ENCODE assay signal across 9 cellular contexts in the genomic region with DNA sequence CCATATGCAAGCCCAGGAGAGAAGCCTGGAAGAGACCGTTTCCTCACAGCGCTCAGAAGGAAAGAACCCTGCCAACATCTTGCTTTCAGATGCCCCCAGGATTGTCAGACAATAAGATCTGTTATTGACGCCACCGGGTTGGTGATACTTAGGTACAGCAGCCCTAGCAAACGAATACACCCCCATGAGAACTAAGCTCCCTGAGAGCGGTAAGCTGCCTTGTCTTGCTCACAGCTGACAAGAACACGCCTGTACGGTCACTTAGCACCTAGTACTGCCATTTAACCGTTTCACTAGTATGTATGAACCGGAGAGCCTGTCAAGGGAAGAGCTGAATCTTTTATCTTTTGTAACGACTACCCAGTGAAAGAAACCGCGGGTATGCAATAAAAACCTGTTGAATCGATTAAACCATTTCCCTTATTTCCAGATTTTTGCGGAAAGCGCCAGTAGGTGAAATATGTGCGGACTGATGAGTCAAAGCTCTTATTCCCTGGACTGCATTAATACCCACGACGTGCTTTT. TPM values are rescaled to one million over a fixed set of nuclear protein-coding genes. Genes with fewer than 3 reads are reported as not detected.
DNase-seq lines count a peak whose midpoint lies in the region; ATAC-seq and TF ChIP-seq lines count a peak whose summit lies in the region.
"Had no signal": no experiment of that assay in that cellular context is flagged by ENCODE, and none has a peak within 500 bp of the region (broad histone marks: within the 10 kb centered on the region; RNA-seq: fewer than 3 reads in every experiment).

No MANE protein-coding gene starts in this region.

- H3K4me2 ChIP-seq in trophoblast cell (ENCODE audit: low read length) = peak overlapping the region; percentile 97

- peak overlapping the region; percentile 44 for H3K4me3 ChIP-seq in HAP-1
- peak overlapping the region; percentile 62 for H3K4me3 ChIP-seq in trophoblast cell (ENCODE audit: low read depth, low read length)

- H3K9me3 Mint-ChIP-seq in T-cell = peaks cover 0 to 4% (median 3%) of the 10 kb centered on the region in 3 donors

- no peak overlapping the region for H3K14ac ChIP-seq in trophoblast cell (ENCODE audit: low read length)

- H2AFZ ChIP-seq in trophoblast cell (ENCODE audit: insufficient read depth, low read length, poor library complexity) = no peak overlapping the region

- H3K4me1 Mint-ChIP-seq in T-cell = peaks cover 15 to 18% (median 16%) of the 10 kb centered on the region in 3 donors

- no peak overlapping the region for H3K23ac ChIP-seq in trophoblast cell (ENCODE audit: low read length)

- H3K36me3 Mint-ChIP-seq in T-cell = no peaks in the 10 kb centered on the region

- ATAC-seq in T-cell (replicated peaks in 1 of 4) = peak in 3 of 4 experiments; percentile 17 to 47 (median 23)
- peak; percentile 38 for ATAC-seq in foreskin keratinocyte
- no peak for ATAC-seq in HG03280 (IDR thresholded peaks at IDR 0.05; ENCODE audit: unreplicated experiment)
- no peak for ATAC-seq in HG02884 (IDR thresholded peaks at IDR 0.05; ENCODE audit: unreplicated experiment)

- no peak overlapping the region for H3K4ac ChIP-seq in trophoblast cell (ENCODE audit: low read depth, low read length)

- H3K4me1 ChIP-seq in HAP-1 (peaks cover 8% of the 10 kb centered on the region), foreskin keratinocyte (no peaks in the 10 kb centered on the region), trophoblast cell (ENCODE audit: control insufficient read depth in 1 of 2, insufficient read depth in 2 of 2, low read length in 2 of 2) (peaks cover 5 to 6% of the 10 kb centered on the region in 2 experiments)

- H3K27ac ChIP-seq in foreskin keratinocyte (no peak overlapping the region), trophoblast cell (ENCODE audit: low read depth, low read length) (no peak overlapping the region)

- POLR2A ChIA-PET in T-cell (lab: Charles Lee) = no interaction called here

- no peaks in the 10 kb centered on the region for H3K79me2 ChIP-seq in trophoblast cell (ENCODE audit: control insufficient read depth, insufficient read depth, low read length, poor library complexity)

- peaks cover 2% of the 10 kb centered on the region; the same call in 1 of the 2 replicates for H3K27me3 ChIP-seq in HAP-1 (ENCODE audit: low read depth)
- peaks cover 59% of the 10 kb centered on the region for H3K27me3 ChIP-seq in foreskin keratinocyte
- H3K27me3 ChIP-seq in trophoblast cell (ENCODE audit: insufficient read depth, low read length) = no peaks in the 10 kb centered on the region

- no CpG with 5 or more reads among the region's 19 CpGs for WGBS in trophoblast cell (ENCODE audit: extremely low coverage, insufficient coverage, insufficient read length)

- in situ Hi-C loops in HAP-1 (cut with MboI; ENCODE audit: low sequenced_read_pairs) = no loop called here

- peak overlapping the region; percentile 60 for H3K9ac ChIP-seq in trophoblast cell (ENCODE audit: low read length)

- H2BK120ac ChIP-seq in trophoblast cell (ENCODE audit: insufficient read depth, low read length, poor library complexity) = no peak overlapping the region

- no peak overlapping the region for H4K12ac ChIP-seq in trophoblast cell (ENCODE audit: low read depth, low read length)

- H2AK5ac ChIP-seq in trophoblast cell (ENCODE audit: low read length) = no peak overlapping the region

- H4K91ac ChIP-seq in trophoblast cell (ENCODE audit: low read depth, low read length) = no peak overlapping the region

- no peak for TF ChIP-seq POLR2A in erythroblast (IDR thresholded peaks at IDR 0.05; ENCODE audit: low read length)

- no peak overlapping the region for H2BK12ac ChIP-seq in trophoblast cell (ENCODE audit: low read length)

- peaks cover 2% of the 10 kb centered on the region; the same call in 1 of the 2 replicates for H3K9me3 ChIP-seq in HAP-1
- H3K9me3 ChIP-seq in trophoblast cell (ENCODE audit: insufficient read depth, low read depth, low read length) = no peaks in the 10 kb centered on the region

- no peak overlapping the region for H4K8ac ChIP-seq in trophoblast cell (ENCODE audit: low read depth, low read length)

- peaks cover 54 to 58% of the 10 kb centered on the region in 2 donors for H3K27me3 Mint-ChIP-seq in T-cell

- peaks cover 3% of the 10 kb centered on the region for H3K79me1 ChIP-seq in trophoblast cell (ENCODE audit: low read length)

- H3K4me3 Mint-ChIP-seq in T-cell = peak overlapping the region; percentile 50 to 70 (median 60)

- CTCF ChIA-PET in T-cell (lab: Charles Lee) = no interaction called here

- TF ChIP-seq CTCF in foreskin keratinocyte (conservative IDR thresholded peaks at IDR 0.05) = no peak

- no peak overlapping the region for H2BK5ac ChIP-seq in trophoblast cell (ENCODE audit: low read depth, low read length, poor library complexity)

- no peak overlapping the region for H3K18ac ChIP-seq in trophoblast cell (ENCODE audit: low read length)

- H3K27ac Mint-ChIP-seq in T-cell = peak overlapping the region in 1 of 2 donors; percentile 29

- no peak for DNase-seq in HAP-1 (ENCODE audit: low spot score in 2 of 2)
- no peak for DNase-seq in T-cell
- peak in 1 of 2 donors; percentile 35 for DNase-seq in foreskin keratinocyte
- DNase-seq in trophoblast cell = no peak
- DNase-seq in erythroblast (lab: John Stamatoyannopoulos, UW) = no peak
- DNase-seq in NCI-H1436 (lab: John Stamatoyannopoulos, UW) = no peak

- H3K36me3 ChIP-seq in HAP-1 (replicated peaks) (no peaks in the 10 kb centered on the region), trophoblast cell (ENCODE audit: control insufficient read depth in 1 of 2, insufficient read depth in 2 of 2, low read length in 2 of 2) (no peaks in the 10 kb centered on the region)

RNA-seq across cellular contexts. Expression of gene ZBTB8B, which starts 0.6 kb away (rescaled TPM):
- under 1 TPM in 1 of 5 donors, not detected in 4; 0.03 TPM for total RNA-seq in T-cell
- under 0.01 TPM in 2 replicates for total RNA-seq in foreskin keratinocyte
- polyA plus RNA-seq in foreskin keratinocyte = 0.01 TPM in 1 of 2 replicates, not detected in the other
- polyA plus RNA-seq in trophoblast cell (2013) = 0.69 and 0.79 TPM in 2 replicates
- total RNA-seq: mononuclear cell had no signal

Comparison
In these comparisons a context has a peak if more than half of its experiments do, and no peak if none do; other contexts are left out.
1. ATAC-seq: peak in T-cell (3 of 4) and foreskin keratinocyte (single experiment); none in HG03280 (single experiment) and HG02884 (single experiment).